ENCODE assay signal across 10 cellular contexts in the genomic region with DNA sequence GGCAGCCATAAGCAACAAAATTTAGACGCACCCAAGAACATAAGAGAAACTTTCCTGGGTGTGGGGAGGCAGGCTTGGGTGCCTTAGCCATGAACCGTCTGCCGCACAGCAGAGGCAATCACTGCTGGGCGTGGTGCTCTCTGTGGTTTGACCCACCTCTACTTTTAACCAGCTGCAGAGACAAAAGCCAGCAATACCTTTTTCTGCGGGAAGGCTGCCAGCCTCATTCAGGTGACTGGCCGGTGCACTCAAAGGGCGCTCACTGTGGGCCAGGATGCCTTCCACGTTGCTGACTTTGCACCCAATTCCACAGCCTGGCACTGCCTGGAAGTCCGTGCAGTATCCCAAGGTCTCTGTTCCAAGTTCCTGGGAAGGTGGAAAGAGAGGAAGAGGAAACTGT.
A peak's percentile ranks its signal among the peaks of the same experiment; 100 is the strongest.
DNase-seq lines count a peak whose midpoint lies in the region; ATAC-seq and TF ChIP-seq lines count a peak whose summit lies in the region.
"Had no signal": no experiment of that assay in that cellular context is flagged by ENCODE, and none has a peak within 500 bp of the region (broad histone marks: within the 10 kb centered on the region; RNA-seq: fewer than 3 reads in every experiment).

No MANE protein-coding gene starts in this region.

- ATAC-seq in naive thymus-derived CD4-positive, alpha-beta T cell: peak; percentile 83
- ATAC-seq in GM18907 (IDR thresholded peaks at IDR 0.05; ENCODE audit: unreplicated experiment): no peak
- no peak for ATAC-seq in stimulated activated memory B cell treated with anti-CD40 and anti-IgM and Interleukin-4, amounts not matched to agents 10 μg/mL and 1 μg/mL and 100 μg/mL, for 72 hours
- ATAC-seq: left cardiac atrium had no signal

- peaks cover 6% of the 10 kb centered on the region for H3K4me1 Mint-ChIP-seq in MCF 10A (ENCODE audit: insufficient read depth, unreplicated experiment)
- H3K4me1 Mint-ChIP-seq in activated T-helper 2 cell treated with anti-CD3 and anti-CD28 coated beads, Interferon-gamma antibody, Interleukin-2, Interleukin-4, amounts not matched to agents 10 μg/mL and 5 μg/mL and 100 μg/mL, durations not matched to agents 14 hours and 24 hours and 36 hours (ENCODE audit: low read depth): peaks cover 21% of the 10 kb centered on the region
- peaks cover 33 to 64% (median 58%) of the 10 kb centered on the region in 7 donors for H3K4me1 Mint-ChIP-seq in naive thymus-derived CD4-positive, alpha-beta T cell
- H3K4me1 Mint-ChIP-seq in immature natural killer cell: peaks cover 0 to 2% of the 10 kb centered on the region in 2 donors
- H3K4me1 Mint-ChIP-seq in stimulated activated memory B cell treated with anti-CD40 and anti-IgM and Interleukin-4, amounts not matched to agents 10 μg/mL and 1 μg/mL and 100 μg/mL, for 72 hours: peaks cover 24% of the 10 kb centered on the region

- POLR2A ChIA-PET in MCF 10A (lab: Yijun Ruan, JAX): interaction anchor here (0.9 kb wide), 1 partner anchor 185 kb away, joined by 4 read pairs; no protein-coding TSS in a partner anchor
- POLR2A ChIA-PET in naive thymus-derived CD4-positive, alpha-beta T cell (lab: Charles Lee): interaction anchor here (0.5 to 2.9 kb wide), 5 partner anchors 9 to 252 kb away, joined by 3 to 15 read pairs (median 3); no protein-coding TSS in a partner anchor

- H3K27me3 Mint-ChIP-seq in MCF 10A (ENCODE audit: insufficient read depth, unreplicated experiment): no peaks in the 10 kb centered on the region
- H3K27me3 Mint-ChIP-seq in activated T-helper 2 cell treated with anti-CD3 and anti-CD28 coated beads, Interferon-gamma antibody, Interleukin-2, Interleukin-4, amounts not matched to agents 10 μg/mL and 5 μg/mL and 100 μg/mL, durations not matched to agents 14 hours and 24 hours and 36 hours (ENCODE audit: low read depth): peaks cover 10% of the 10 kb centered on the region
- peaks cover 0 to 34% (median 0%) of the 10 kb centered on the region in 5 donors for H3K27me3 Mint-ChIP-seq in naive thymus-derived CD4-positive, alpha-beta T cell
- H3K27me3 Mint-ChIP-seq in immature natural killer cell (ENCODE audit: low read depth in 3 of 3): peaks cover 4 to 6% (median 4%) of the 10 kb centered on the region in 3 donors
- peaks cover 51% of the 10 kb centered on the region for H3K27me3 Mint-ChIP-seq in stimulated activated memory B cell treated with anti-CD40 and anti-IgM and Interleukin-4, amounts not matched to agents 10 μg/mL and 1 μg/mL and 100 μg/mL, for 72 hours

- no peaks in the 10 kb centered on the region for H3K9me3 Mint-ChIP-seq in MCF 10A (ENCODE audit: unreplicated experiment)
- H3K9me3 Mint-ChIP-seq in activated T-helper 2 cell treated with anti-CD3 and anti-CD28 coated beads, Interferon-gamma antibody, Interleukin-2, Interleukin-4, amounts not matched to agents 10 μg/mL and 5 μg/mL and 100 μg/mL, durations not matched to agents 14 hours and 24 hours and 36 hours: no peaks in the 10 kb centered on the region
- H3K9me3 Mint-ChIP-seq in naive thymus-derived CD4-positive, alpha-beta T cell: peaks cover 0 to 7% (median 0%) of the 10 kb centered on the region in 11 donors
- peaks cover 0 to 2% (median 0%) of the 10 kb centered on the region in 6 donors for H3K9me3 Mint-ChIP-seq in immature natural killer cell
- no peaks in the 10 kb centered on the region for H3K9me3 Mint-ChIP-seq in stimulated activated memory B cell treated with anti-CD40 and anti-IgM and Interleukin-4, amounts not matched to agents 10 μg/mL and 1 μg/mL and 100 μg/mL, for 72 hours

- no peak overlapping the region for H3K4me3 Mint-ChIP-seq in MCF 10A (ENCODE audit: unreplicated experiment)
- H3K4me3 Mint-ChIP-seq in activated T-helper 2 cell treated with anti-CD3 and anti-CD28 coated beads, Interferon-gamma antibody, Interleukin-2, Interleukin-4, amounts not matched to agents 10 μg/mL and 5 μg/mL and 100 μg/mL, durations not matched to agents 14 hours and 24 hours and 36 hours (ENCODE audit: low read depth): no peak overlapping the region
- H3K4me3 Mint-ChIP-seq in naive thymus-derived CD4-positive, alpha-beta T cell: peak overlapping the region; percentile 70 to 94 (median 88)
- H3K4me3 Mint-ChIP-seq in immature natural killer cell: no peak overlapping the region
- no peak overlapping the region for H3K4me3 Mint-ChIP-seq in stimulated activated memory B cell treated with anti-CD40 and anti-IgM and Interleukin-4, amounts not matched to agents 10 μg/mL and 1 μg/mL and 100 μg/mL, for 72 hours

- no peaks in the 10 kb centered on the region for H3K36me3 Mint-ChIP-seq in MCF 10A (ENCODE audit: insufficient read depth, unreplicated experiment)
- H3K36me3 Mint-ChIP-seq in activated T-helper 2 cell treated with anti-CD3 and anti-CD28 coated beads, Interferon-gamma antibody, Interleukin-2, Interleukin-4, amounts not matched to agents 10 μg/mL and 5 μg/mL and 100 μg/mL, durations not matched to agents 14 hours and 24 hours and 36 hours (ENCODE audit: low read depth): no peaks in the 10 kb centered on the region
- peaks cover 0 to 11% (median 0%) of the 10 kb centered on the region in 5 donors for H3K36me3 Mint-ChIP-seq in naive thymus-derived CD4-positive, alpha-beta T cell
- no peaks in the 10 kb centered on the region for H3K36me3 Mint-ChIP-seq in immature natural killer cell
- no peaks in the 10 kb centered on the region for H3K36me3 Mint-ChIP-seq in stimulated activated memory B cell treated with anti-CD40 and anti-IgM and Interleukin-4, amounts not matched to agents 10 μg/mL and 1 μg/mL and 100 μg/mL, for 72 hours

- H3K9me3 ChIP-seq in breast epithelium: no peaks in the 10 kb centered on the region
- H3K9me3 ChIP-seq in naive thymus-derived CD4-positive, alpha-beta T cell (ENCODE audit: control insufficient read depth in 2 of 3, low read length in 3 of 3): no peaks in the 10 kb centered on the region
- H3K9me3 ChIP-seq: thoracic aorta had no signal

- intact Hi-C loops in MCF 10A (cut with micrococcal nuclease): no loop called here
- intact Hi-C loops in breast epithelium (cut with DNase I; ENCODE audit: low total_unique reads): no loop called here
- intact Hi-C loops in activated T-helper 2 cell treated with anti-CD3 and anti-CD28 coated beads, Interferon-gamma antibody, Interleukin-2, Interleukin-4, amounts not matched to agents 10 μg/mL and 5 μg/mL and 100 μg/mL, durations not matched to agents 14 hours and 24 hours and 36 hours (cut with micrococcal nuclease): no loop called here
- intact Hi-C loops in naive thymus-derived CD4-positive, alpha-beta T cell (cut with micrococcal nuclease): loop anchor here in 1 of 2 donors (1.0 to 5.0 kb wide), 6 partner anchors 8 to 140 kb away; partner anchors contain the start of genes ALG11 and DHRS12

- no peaks in the 10 kb centered on the region for H3K36me3 ChIP-seq in breast epithelium
- no peaks in the 10 kb centered on the region for H3K36me3 ChIP-seq in naive thymus-derived CD4-positive, alpha-beta T cell (ENCODE audit: control insufficient read depth in 2 of 3, insufficient read depth in 3 of 3, low read length in 3 of 3)

- no peak overlapping the region for H3K27ac Mint-ChIP-seq in MCF 10A (ENCODE audit: low read depth, unreplicated experiment)
- no peak overlapping the region for H3K27ac Mint-ChIP-seq in activated T-helper 2 cell treated with anti-CD3 and anti-CD28 coated beads, Interferon-gamma antibody, Interleukin-2, Interleukin-4, amounts not matched to agents 10 μg/mL and 5 μg/mL and 100 μg/mL, durations not matched to agents 14 hours and 24 hours and 36 hours
- peak overlapping the region; percentile 58 to 95 (median 84) for H3K27ac Mint-ChIP-seq in naive thymus-derived CD4-positive, alpha-beta T cell
- no peak overlapping the region for H3K27ac Mint-ChIP-seq in immature natural killer cell
- no peak overlapping the region for H3K27ac Mint-ChIP-seq in stimulated activated memory B cell treated with anti-CD40 and anti-IgM and Interleukin-4, amounts not matched to agents 10 μg/mL and 1 μg/mL and 100 μg/mL, for 72 hours

- no peaks in the 10 kb centered on the region for H3K4me1 ChIP-seq in breast epithelium
- peaks cover 6 to 40% of the 10 kb centered on the region in 2 donors for H3K4me1 ChIP-seq in naive thymus-derived CD4-positive, alpha-beta T cell (ENCODE audit: control insufficient read depth in 2 of 2, insufficient read depth in 2 of 2, low read length in 2 of 2)

- DNase-seq in MCF 10A (ENCODE audit: unreplicated experiment) (peak; percentile 47), breast epithelium (ENCODE audit: low spot score in 2 of 2) (no peak), NCI-H2196 (lab: John Stamatoyannopoulos, UW; ENCODE audit: unreplicated experiment) (peak; percentile 38), immature natural killer cell (no peak)
- DNase-seq in activated T-helper 2 cell treated with anti-CD3 and anti-CD28 coated beads, Interferon-gamma antibody, Interleukin-2, Interleukin-4, amounts not matched to agents 10 μg/mL and 5 μg/mL and 100 μg/mL, durations not matched to agents 14 hours and 24 hours and 36 hours (ENCODE audit: low spot score): peak; percentile 26
- peak in 7 of 9 donors; percentile 34 to 63 (median 57) for DNase-seq in naive thymus-derived CD4-positive, alpha-beta T cell
- DNase-seq: left cardiac atrium had no signal

- H3K27me3 ChIP-seq in breast epithelium: no peaks in the 10 kb centered on the region
- no peaks in the 10 kb centered on the region for H3K27me3 ChIP-seq in naive thymus-derived CD4-positive, alpha-beta T cell (ENCODE audit: control insufficient read depth in 2 of 2, insufficient read depth in 2 of 2, low read length in 2 of 2)

- TF ChIP-seq CTCF in MCF 10A (IDR thresholded peaks at IDR 0.05; ENCODE audit: unreplicated experiment) (no peak), breast epithelium (IDR thresholded peaks at IDR 0.05) (no peak)

- CTCF ChIA-PET in MCF 10A (lab: Yijun Ruan, JAX): interaction anchor here (0.5 to 1.3 kb wide), 4 partner anchors 47 to 162 kb away, joined by 3 to 4 read pairs (median 3); no protein-coding TSS in a partner anchor
- CTCF ChIA-PET in naive thymus-derived CD4-positive, alpha-beta T cell (lab: Charles Lee): interaction anchor here (0.9 to 1.4 kb wide), 2 partner anchors 9 to 110 kb away, joined by 3 read pairs; no protein-coding TSS in a partner anchor

- no TSS peak for BruUV-seq in MCF 10A (replicated peaks; lab: Mats Ljungman, UMichigan)

- H3K4me3 ChIP-seq in breast epithelium: no peak overlapping the region
- H3K4me3 ChIP-seq in naive thymus-derived CD4-positive, alpha-beta T cell (ENCODE audit: low read length): peak overlapping the region; percentile 52
- H3K4me3 ChIP-seq: thoracic aorta had no signal

- H3K27ac ChIP-seq in breast epithelium: no peak overlapping the region
- H3K27ac ChIP-seq in naive thymus-derived CD4-positive, alpha-beta T cell (ENCODE audit: low read depth, low read length): peak overlapping the region; percentile 50
- H3K27ac ChIP-seq: thoracic aorta had no signal

- TF ChIP-seq POLR2A in breast epithelium (IDR thresholded peaks at IDR 0.05): no peak

Comparison
In these comparisons a context has a peak if more than half of its experiments do, and no peak if none do; other contexts are left out.
1. DNase-seq: peak in MCF 10A (single experiment), NCI-H2196 (single experiment), activated T-helper 2 cell treated with anti-CD3 and anti-CD28 coated beads, Interferon-gamma antibody, Interleukin-2, Interleukin-4, amounts not matched to agents 10 μg/mL and 5 μg/mL and 100 μg/mL, durations not matched to agents 14 hours and 24 hours and 36 hours (single experiment) and naive thymus-derived CD4-positive, alpha-beta T cell (7 of 9); none in breast epithelium (0 of 2) and immature natural killer cell (0 of 3).
2. H3K27ac Mint-ChIP-seq: peak in naive thymus-derived CD4-positive, alpha-beta T cell (9 of 9); none in MCF 10A (single experiment), activated T-helper 2 cell treated with anti-CD3 and anti-CD28 coated beads, Interferon-gamma antibody, Interleukin-2, Interleukin-4, amounts not matched to agents 10 μg/mL and 5 μg/mL and 100 μg/mL, durations not matched to agents 14 hours and 24 hours and 36 hours (single experiment), immature natural killer cell (0 of 6) and stimulated activated memory B cell treated with anti-CD40 and anti-IgM and Interleukin-4, amounts not matched to agents 10 μg/mL and 1 μg/mL and 100 μg/mL, for 72 hours (single experiment).
3. H3K4me3 Mint-ChIP-seq: peak in naive thymus-derived CD4-positive, alpha-beta T cell (10 of 10); none in MCF 10A (single experiment), activated T-helper 2 cell treated with anti-CD3 and anti-CD28 coated beads, Interferon-gamma antibody, Interleukin-2, Interleukin-4, amounts not matched to agents 10 μg/mL and 5 μg/mL and 100 μg/mL, durations not matched to agents 14 hours and 24 hours and 36 hours (single experiment), immature natural killer cell (0 of 5) and stimulated activated memory B cell treated with anti-CD40 and anti-IgM and Interleukin-4, amounts not matched to agents 10 μg/mL and 1 μg/mL and 100 μg/mL, for 72 hours (single experiment).